Comparison of ENCODE assay signal across 9 cellular contexts in the genomic region with DNA sequence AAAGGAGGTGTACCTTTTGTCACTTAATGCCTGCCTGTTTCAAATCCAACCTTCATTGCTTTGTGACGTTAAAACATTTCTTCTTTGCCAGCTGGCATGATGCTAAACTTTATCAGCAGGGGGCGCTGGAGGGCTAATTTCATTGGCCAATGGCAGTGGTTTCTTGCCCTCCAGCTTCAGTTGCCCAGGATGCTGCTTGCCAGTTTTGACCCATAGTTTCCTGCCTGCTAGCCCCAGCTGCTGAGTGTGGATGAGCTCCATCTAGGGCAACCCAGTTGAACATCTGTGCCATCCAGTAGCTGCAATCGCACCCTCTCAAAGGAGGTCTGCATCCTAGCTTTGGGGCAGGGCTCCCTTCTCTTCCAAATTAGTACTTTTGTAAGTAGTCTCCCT. TPM values are rescaled to one million over a fixed set of nuclear protein-coding genes. Genes with fewer than 3 reads are reported as not detected.
DNase-seq lines count a peak whose midpoint lies in the region; ATAC-seq and TF ChIP-seq lines count a peak whose summit lies in the region.
"Had no signal": no experiment of that assay in that cellular context is flagged by ENCODE, and none has a peak within 500 bp of the region (broad histone marks: within the 10 kb centered on the region; RNA-seq: fewer than 3 reads in every experiment).

No MANE protein-coding gene starts in this region.

- no peaks in the 10 kb centered on the region for H3K79me2 ChIP-seq in HCT116 (ENCODE audit: insufficient read depth, low read length)

- peak overlapping the region; percentile 42 for H3K4me2 ChIP-seq in HCT116 (ENCODE audit: low read length)

- intact Hi-C loops in HCT116 (cut with micrococcal nuclease) (loop anchor here (1.0 to 10.0 kb wide), 5 partner anchors 50 to 601 kb away; no protein-coding TSS in a partner anchor), right lobe of liver (cut with DNase I) (no loop called here)

- no peaks in the 10 kb centered on the region for H3K9me2 ChIP-seq in HCT116 (ENCODE audit: insufficient read depth)

- no peaks in the 10 kb centered on the region for H3K9me3 ChIP-seq in HCT116 (ENCODE audit: control insufficient read depth in 1 of 2, insufficient read depth in 1 of 2, low read depth in 1 of 2, low read length in 2 of 2)
- H3K9me3 ChIP-seq in right lobe of liver = no peaks in the 10 kb centered on the region
- H3K9me3 ChIP-seq: SJSA1 had no signal

- no TSS peak for BruUV-seq in HCT116 (replicated peaks; lab: Mats Ljungman, UMichigan)

- TF ChIP-seq POLR2A in HCT116 (IDR thresholded peaks at IDR 0.05; ENCODE audit: borderline replicate concordance, extremely low read depth, insufficient read depth, insufficient read length) (no peak), right lobe of liver (IDR thresholded peaks at IDR 0.05) (peak; percentile 55)

- H3K9ac ChIP-seq in HCT116 (ENCODE audit: low read length) = no peak overlapping the region

- no peaks in the 10 kb centered on the region for H3K27me3 ChIP-seq in HCT116 (ENCODE audit: insufficient read depth, low read length)
- H3K27me3 ChIP-seq in right lobe of liver = no peaks in the 10 kb centered on the region
- H3K27me3 ChIP-seq: SJSA1 had no signal

- H3K4me1 ChIP-seq in HCT116 (ENCODE audit: control insufficient read depth in 1 of 2, insufficient read depth in 2 of 2, low read length in 2 of 2) = peaks cover 3 to 29% of the 10 kb centered on the region in 2 experiments
- H3K4me1 ChIP-seq in right lobe of liver = peaks cover 0 to 58% (median 22%) of the 10 kb centered on the region in 4 donors
- H3K4me1 ChIP-seq: SJSA1 had no signal

- RAD21 ChIA-PET in HCT116 (lab: Charles Lee; ENCODE audit: low non-redundant PET in 1 of 2, low total read pairs in 2 of 2, uncharacterized antibody in 2 of 2, unreplicated experiment in 2 of 2) = no interaction called here

- CTCF ChIA-PET in HCT116 (lab: Charles Lee) = interaction anchor here (1.0 to 2.0 kb wide), 11 partner anchors 9 to 602 kb away, joined by 3 to 25 read pairs (median 7); a partner anchor contains a TSS

- peak overlapping the region; percentile 93 for H2AFZ ChIP-seq in HCT116 (ENCODE audit: low read depth, low read length, poor library complexity, severe bottlenecking)

- H3K27ac ChIP-seq in HCT116 (ENCODE audit: low read depth, low read length) = no peak overlapping the region
- peak overlapping the region; percentile 34 to 91 (median 87) for H3K27ac ChIP-seq in right lobe of liver
- H3K27ac ChIP-seq: SJSA1 had no signal

- DNase-seq in COLO829 (ENCODE audit: low spot score) (peak; percentile 81), HCT116 (ENCODE audit: low read depth, low spot score) (peak; percentile 65), NCI-H2227 treated with DMSO at 0.1 percent for 48 hours (lab: John Stamatoyannopoulos, UW) (peak; percentile 21), cerebellum (ENCODE audit: low spot score) (peak; percentile 8), right lobe of liver (peak; percentile 77 to 91 (median 85))
- peak; percentile 45 for DNase-seq in activated CD4-positive, alpha-beta T cell treated with anti-CD3 and anti-CD28 coated beads for 1 hour
- peak; percentile 64 for DNase-seq in stimulated activated CD8-positive, alpha-beta memory T cell treated with anti-CD3 and anti-CD28 coated beads, Interleukin-12 subunit alpha, Interleukin-12 subunit beta, amount 100 ng/mL, for 1 hour (ENCODE audit: low read depth)

- 6% methylated on average over 3 of the region's 3 CpGs for WGBS in right lobe of liver (ENCODE audit: insufficient coverage, low coverage, low lambda C conversion rate, missing lambda C conversion rate)

- H3K4me3 ChIP-seq in HCT116 (replicated peaks in 1 of 2; ENCODE audit: low read depth in 1 of 2, low read length in 2 of 2) = no peak overlapping the region
- no peak overlapping the region for H3K4me3 ChIP-seq in right lobe of liver
- H3K4me3 ChIP-seq: SJSA1 had no signal

- H4K20me1 ChIP-seq in HCT116 (ENCODE audit: insufficient read depth) = no peaks in the 10 kb centered on the region

- ATAC-seq in HCT116 (peak; percentile 86), right lobe of liver (peak; percentile 55 to 76 (median 74)), GM19035 (IDR thresholded peaks at IDR 0.05; ENCODE audit: unreplicated experiment) (no peak)

- POLR2A ChIA-PET in HCT116 (lab: Charles Lee) = interaction anchor here (0.6 kb wide), 2 partner anchors 11 to 28 kb away, joined by 3 read pairs; no protein-coding TSS in a partner anchor

- TF ChIP-seq CTCF in HCT116 (IDR thresholded peaks at IDR 0.05 in 2 of 3, conservative IDR thresholded peaks at IDR 0.05 in 1 of 3; ENCODE audit: borderline replicate concordance in 1 of 3, insufficient read depth in 1 of 3, low read depth in 2 of 3, low read length in 2 of 3) (peak; percentile 76 to 90 (median 84); a peak in 5 of 6 replicates), right lobe of liver (IDR thresholded peaks at IDR 0.05) (peak; percentile 79 to 92 (median 87))

- H3K36me3 ChIP-seq in HCT116 (ENCODE audit: control insufficient read depth in 1 of 2, insufficient read depth in 2 of 2, low read length in 2 of 2) (no peaks in the 10 kb centered on the region), right lobe of liver (no peaks in the 10 kb centered on the region)
- H3K36me3 ChIP-seq: SJSA1 had no signal

- TF ChIP-seq RAD21 in HCT116 (IDR thresholded peaks at IDR 0.05; ENCODE audit: low read depth) = peak; percentile 71

TF ChIP-seq in HCT116, 20 proteins besides CTCF, POLR2A, EP300 and RAD21:
- TF ChIP-seq, protein P1, sequence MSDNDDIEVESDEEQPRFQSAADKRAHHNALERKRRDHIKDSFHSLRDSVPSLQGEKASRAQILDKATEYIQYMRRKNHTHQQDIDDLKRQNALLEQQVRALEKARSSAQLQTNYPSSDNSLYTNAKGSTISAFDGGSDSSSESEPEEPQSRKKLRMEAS (IDR thresholded peaks at IDR 0.05) = no peak
- TF ChIP-seq CBX3 (IDR thresholded peaks at IDR 0.05; ENCODE audit: low read depth) = peak; percentile 79

RNA-seq across cellular contexts. Expression of a gene that starts 22.1 kb away (rescaled TPM):
- total RNA-seq in HCT116 (2021; ENCODE audit: unreplicated experiment) (0.76 TPM), cerebellum (not detected), right lobe of liver (10 to 100 TPM; 17.0 to 36.1 (median 23.0) TPM)
- 0.16 and 0.24 TPM in 2 replicates for polyA plus RNA-seq in HCT116 (2012)
- total RNA-seq: SJSA1 had no signal

RNA-seq across cellular contexts. Expression of a gene that starts 27.0 kb away (rescaled TPM):
- total RNA-seq in HCT116 (2021; ENCODE audit: unreplicated experiment) (71.2 TPM), cerebellum (75.1 TPM), right lobe of liver (100 to 1,000 TPM; 104 to 348 (median 175) TPM)
- polyA plus RNA-seq in HCT116 (2012) = 31.4 and 58.3 TPM in 2 replicates

RNA-seq across cellular contexts. Expression of a gene that starts 44.4 kb away (rescaled TPM):
- 0.12 TPM for total RNA-seq in HCT116 (2021; ENCODE audit: unreplicated experiment)
- polyA plus RNA-seq in HCT116 (2012) = 0.01 TPM in 1 of 2 replicates, not detected in the other
- not detected for total RNA-seq in cerebellum
- total RNA-seq in right lobe of liver = 100 to 1,000 TPM; 237 to 478 (median 308) TPM
- total RNA-seq: SJSA1 had no signal

RNA-seq across cellular contexts. Expression of a gene that starts 58.3 kb away (rescaled TPM):
- total RNA-seq in HCT116 (2021; ENCODE audit: unreplicated experiment) = 2.3 TPM
- polyA plus RNA-seq in HCT116 (2012) = 0.35 and 1.2 TPM in 2 replicates
- total RNA-seq in cerebellum = 1.4 TPM
- 1 to 10 TPM; 1.2 to 2.5 (median 1.6) TPM for total RNA-seq in right lobe of liver

Comparison
In these comparisons a context has a peak if more than half of its experiments do, and no peak if none do; other contexts are left out.
1. DNase-seq: peak in every context shown above with its lines; median percentile 85 in right lobe of liver; 81 in COLO829; 65 in HCT116; 64 in stimulated activated CD8-positive, alpha-beta memory T cell treated with anti-CD3 and anti-CD28 coated beads, Interleukin-12 subunit alpha, Interleukin-12 subunit beta, amount 100 ng/mL, for 1 hour; 45 in activated CD4-positive, alpha-beta T cell treated with anti-CD3 and anti-CD28 coated beads for 1 hour; 21 in NCI-H2227 treated with DMSO at 0.1 percent for 48 hours; 8 in cerebellum.
2. RNA of a gene that starts 22.1 kb away (total RNA-seq): 17.0 to 36.1 TPM in right lobe of liver; 0.76 TPM in HCT116 (single experiment) and not detected in cerebellum (single experiment); every median in the first group is over 10 times any median in the second.
3. RNA of a gene that starts 44.4 kb away (total RNA-seq): 237 to 478 TPM in right lobe of liver; 0.12 TPM in HCT116 (single experiment) and not detected in cerebellum (single experiment); every median in the first group is over 100 times any median in the second.